ENCODE assay signal across 1 cellular context in genomic region chr7:122881324-122881723, GRCh38.
TF ChIP-seq lines count a peak whose summit lies in the region.

No MANE protein-coding gene starts in this region.

TF ChIP-seq in endothelial cell of umbilical vein, 7 proteins besides CTCF, POLR2A, EP300 and RAD21:
- TF ChIP-seq JUN (IDR thresholded peaks at IDR 0.05; ENCODE audit: borderline replicate concordance, insufficient read depth, insufficient read length, low read depth) (no peak), FOS (IDR thresholded peaks at IDR 0.05; ENCODE audit: borderline replicate concordance, insufficient read depth, low read length) (no peak), GATA2 (IDR thresholded peaks at IDR 0.05; ENCODE audit: insufficient read depth, insufficient read length, low read depth, low read length) (no peak), MYC (IDR thresholded peaks at IDR 0.05; ENCODE audit: low read depth, low read length) (no peak), MAX (IDR thresholded peaks at IDR 0.05; ENCODE audit: insufficient read depth, insufficient read length) (no peak), POLR2AphosphoS5 (IDR thresholded peaks at IDR 0.05; ENCODE audit: insufficient read depth, low read depth, low read length) (no peak)
